In genomic region chr5:126003309-126003708, GRCh38 we compare ENCODE assay signal across 9 cellular contexts.
A peak's percentile ranks its signal among the peaks of the same experiment; 100 is the strongest.
DNase-seq lines count a peak whose midpoint lies in the region; TF ChIP-seq lines count a peak whose summit lies in the region.
"Had no signal": no experiment of that assay in that cellular context is flagged by ENCODE, and none has a peak within 500 bp of the region (broad histone marks: within the 10 kb centered on the region; RNA-seq: fewer than 3 reads in every experiment).

No MANE protein-coding gene starts in this region.

- TF ChIP-seq CTCF in AG10803 (conservative IDR thresholded peaks at IDR 0.05; ENCODE audit: low read length): no peak
- TF ChIP-seq CTCF in prostate gland (IDR thresholded peaks at IDR 0.05): no peak

- 31% methylated on average over 3 of the region's 3 CpGs for WGBS in prostate gland

- no peak overlapping the region for H3K9ac ChIP-seq in SK-N-MC (ENCODE audit: insufficient read length)

- in situ Hi-C loops in HAP-1 (cut with MboI; ENCODE audit: low sequenced_read_pairs): no loop called here

- H3K9me3 ChIP-seq in SK-N-MC (ENCODE audit: low read depth, low read length): no peaks in the 10 kb centered on the region
- H3K9me3 ChIP-seq in prostate gland: no peaks in the 10 kb centered on the region
- H3K9me3 ChIP-seq in HAP-1: no peaks in the 10 kb centered on the region

- H3K4me3 ChIP-seq in AG10803 (ENCODE audit: low read length): no peak overlapping the region
- H3K4me3 ChIP-seq in SK-N-MC: peak overlapping the region; percentile 8; the same call in 1 of the 2 replicates
- no peak overlapping the region for H3K4me3 ChIP-seq in prostate gland
- H3K4me3 ChIP-seq in HAP-1: no peak overlapping the region

- H3K36me3 ChIP-seq in SK-N-MC (ENCODE audit: insufficient read depth, low read length): no peaks in the 10 kb centered on the region
- H3K36me3 ChIP-seq in prostate gland: no peaks in the 10 kb centered on the region
- no peaks in the 10 kb centered on the region for H3K36me3 ChIP-seq in HAP-1 (replicated peaks)

- no peak for TF ChIP-seq POLR2A in prostate gland (IDR thresholded peaks at IDR 0.05)

- H3K27me3 ChIP-seq in prostate gland (replicated peaks; ENCODE audit: insufficient read depth) (no peaks in the 10 kb centered on the region), HAP-1 (ENCODE audit: low read depth) (no peaks in the 10 kb centered on the region)

- H3K27ac ChIP-seq in SK-N-MC: no peak overlapping the region
- no peak overlapping the region for H3K27ac ChIP-seq in prostate gland

- no peaks in the 10 kb centered on the region for H3K4me1 ChIP-seq in prostate gland (replicated peaks)
- H3K4me1 ChIP-seq in HAP-1: no peaks in the 10 kb centered on the region

- DNase-seq in AG10803 (ENCODE audit: low read depth): peak; percentile 58
- DNase-seq in SK-N-MC (ENCODE audit: low read depth, low spot score): no peak
- peak; percentile 89 for DNase-seq in fibroblast of the conjunctiva (ENCODE audit: low read depth)
- peak; percentile 6 for DNase-seq in prostate gland (ENCODE audit: low spot score)
- DNase-seq in OCI-M2 (lab: John Stamatoyannopoulos, UW; ENCODE audit: unreplicated experiment): no peak
- no peak for DNase-seq in NCI-H1930 (lab: John Stamatoyannopoulos, UW)
- no peak for DNase-seq in HAP-1 (ENCODE audit: low spot score in 2 of 2)
- DNase-seq in OCI-M1 (lab: John Stamatoyannopoulos, UW): no peak
- DNase-seq: NCI-H510A treated with DMSO at 0.1 percent for 48 hours had no signal

- intact Hi-C loops in prostate gland (cut with DNase I): no loop called here

Comparison
In these comparisons a context has a peak if more than half of its experiments do, and no peak if none do; other contexts are left out.
1. DNase-seq: peak in AG10803 (single experiment), fibroblast of the conjunctiva (single experiment) and prostate gland (single experiment); none in SK-N-MC (single experiment), OCI-M2 (single experiment), NCI-H1930 (0 of 2), HAP-1 (0 of 2) and OCI-M1 (single experiment).